35 cellular contexts compared by ENCODE assay signal in genomic region chr20:4504814-4505213, GRCh38.
DNase-seq lines count a peak whose midpoint lies in the region; ATAC-seq, FAIRE-seq and TF ChIP-seq lines count a peak whose summit lies in the region.
"Had no signal": no experiment of that assay in that cellular context is flagged by ENCODE, and none has a peak within 500 bp of the region (broad histone marks: within the 10 kb centered on the region; RNA-seq: fewer than 3 reads in every experiment).

No MANE protein-coding gene starts in this region.

- H3K79me1 ChIP-seq in IMR-90 (ENCODE audit: low read depth in 1 of 2, low read length in 2 of 2) (peaks cover 0 to 7% of the 10 kb centered on the region in 2 experiments; a peak in 1 of 4 replicates), H1 (ENCODE audit: low read depth, low read length) (no peaks in the 10 kb centered on the region)

- H4K8ac ChIP-seq in IMR-90 (ENCODE audit: low read depth in 2 of 2, low read length in 2 of 2): peak overlapping the region in 1 of 2 experiments; percentile 35; a peak in 1 of 4 replicates
- H4K8ac ChIP-seq in H1 (ENCODE audit: extremely low read depth, insufficient read depth, low read length): no peak overlapping the region

- no peak overlapping the region for H4K5ac ChIP-seq in IMR-90 (ENCODE audit: low read depth, low read length)
- no peak overlapping the region for H4K5ac ChIP-seq in H1 (ENCODE audit: insufficient read length, low read depth, low read length)

- H3K4me3 ChIP-seq in HepG2 (replicated peaks in 1 of 3; ENCODE audit: insufficient read depth in 1 of 3, low read depth in 2 of 3, low read length in 3 of 3) (no peak overlapping the region), right lobe of liver (no peak overlapping the region), HEK293 (ENCODE audit: low read depth, low read length) (no peak overlapping the region), IMR-90 (ENCODE audit: insufficient read depth, low read depth, low read length) (no peak overlapping the region), H1 (ENCODE audit: extremely low read depth in 1 of 4, insufficient read depth in 2 of 4, low read depth in 3 of 4, low read length in 4 of 4) (no peak overlapping the region)
- H3K4me3 ChIP-seq: A549; BLaER1; BLaER1 treated with 17β-estradiol and CSF1 and Interleukin-3, amounts not matched to agents 10 nM and 100 nM had no signal

- POLR2A ChIA-PET in HepG2 (lab: Yijun Ruan, JAX): no interaction called here
- POLR2A ChIA-PET in HEK293 (lab: Yijun Ruan, JAX): no interaction called here
- POLR2A ChIA-PET in IMR-90 (lab: Charles Lee; ENCODE audit: unreplicated experiment): no interaction called here
- POLR2A ChIA-PET in H1 (lab: Charles Lee; ENCODE audit: partially characterized antibody): no interaction called here

- peak overlapping the region; percentile 94; the same call in 2 of the 3 replicates for H2BK15ac ChIP-seq in IMR-90 (ENCODE audit: low read depth, low read length)
- H2BK15ac ChIP-seq in H1 (ENCODE audit: low read length): no peak overlapping the region

- dilution Hi-C loops in IMR-90 (cut with HindIII; ENCODE audit: low sequenced_read_pairs, unreplicated experiment): loop anchor here (10.0 kb wide), 1 partner anchor 80 kb away; no protein-coding TSS in a partner anchor

- H2BK20ac ChIP-seq in IMR-90 (ENCODE audit: low read depth, low read length) (peak overlapping the region; percentile 66; the same call in 1 of the 2 replicates), H1 (ENCODE audit: low read length) (no peak overlapping the region)

- H3K18ac ChIP-seq in IMR-90 (ENCODE audit: low read depth, low read length) (no peak overlapping the region), H1 (ENCODE audit: extremely low read depth, low read length) (no peak overlapping the region)

- H4K20me1 ChIP-seq in HepG2 (ENCODE audit: insufficient read depth, low read length) (no peaks in the 10 kb centered on the region), IMR-90 (ENCODE audit: insufficient read depth, low read length) (no peaks in the 10 kb centered on the region), H1 (replicated peaks in 1 of 2; ENCODE audit: control insufficient read depth in 1 of 2, insufficient read depth in 2 of 2, low read length in 2 of 2) (no peaks in the 10 kb centered on the region)
- H4K20me1 ChIP-seq: BLaER1; BLaER1 treated with 17β-estradiol and CSF1 and Interleukin-3, amounts not matched to agents 10 nM and 100 nM had no signal

- H2AK9ac ChIP-seq in IMR-90 (replicated peaks; ENCODE audit: low read depth, low read length, poor library complexity): no peak overlapping the region

- DNase-seq in HepG2 (ENCODE audit: low spot score) (no peak), right lobe of liver (no peak), IMR-90 (no peak), H1 (ENCODE audit: low read depth in 1 of 2, low spot score in 2 of 2) (no peak), ecto neural progenitor cell (ENCODE audit: low spot score) (no peak), CD1c-positive myeloid dendritic cell (ENCODE audit: extremely low spot score) (no peak), HK-2 (ENCODE audit: unreplicated experiment) (no peak)
- DNase-seq: 8988T; ACHN; AML-193; BE2C; C1 segment of cervical spinal cord; Caco-2; Calu3; CD4-positive, alpha-beta memory T cell; CD4-positive, alpha-beta T cell; CD4-positive, CD25-positive, alpha-beta regulatory T cell; CD8-positive, alpha-beta memory T cell; CD8-positive, alpha-beta T cell; COR-L47; DMS 273 treated with DMSO at 0.1 percent for 48 hours; DMS153; DMS53; DMS79; DMS79 treated with DMSO at 0.1 percent for 48 hours; DND-41; EL had no signal

- no peak overlapping the region for H3K27ac ChIP-seq in HepG2 (ENCODE audit: extremely low read length, insufficient read depth, low read length)
- no peak overlapping the region for H3K27ac ChIP-seq in right lobe of liver
- H3K27ac ChIP-seq in HEK293 (ENCODE audit: extremely low read depth, low read depth, low read length): no peak overlapping the region
- no peak overlapping the region for H3K27ac ChIP-seq in IMR-90 (ENCODE audit: insufficient read depth, low read length)
- no peak overlapping the region for H3K27ac ChIP-seq in H1 (ENCODE audit: low read depth, low read length)
- H3K27ac ChIP-seq: 22Rv1; BLaER1; BLaER1 treated with 17β-estradiol and CSF1 and Interleukin-3, amounts not matched to agents 10 nM and 100 nM; C4-2B had no signal

- H2BK5ac ChIP-seq in IMR-90 (ENCODE audit: low read depth, low read length, poor library complexity, severe bottlenecking) (no peak overlapping the region), H1 (ENCODE audit: low read depth, low read length) (no peak overlapping the region)

- H3K9me3 ChIP-seq in HepG2 (ENCODE audit: low read length) (peaks cover 10% of the 10 kb centered on the region; the same call in 1 of the 2 replicates), right lobe of liver (no peaks in the 10 kb centered on the region), HEK293 (ENCODE audit: control insufficient read depth, insufficient read depth, low read depth, low read length) (no peaks in the 10 kb centered on the region; the same call in 1 of the 2 replicates), IMR-90 (ENCODE audit: control insufficient read depth, insufficient read depth, low read length) (peaks cover 7% of the 10 kb centered on the region), H1 (ENCODE audit: insufficient read depth in 2 of 2, low read depth in 1 of 2, low read length in 1 of 2) (peaks cover 22 to 31% of the 10 kb centered on the region in 2 experiments)
- H3K9me3 ChIP-seq: BE2C, Caco-2 had no signal

- H3K4me2 ChIP-seq in HepG2 (ENCODE audit: low read depth, low read length) (no peak overlapping the region), IMR-90 (ENCODE audit: low read depth, low read length) (no peak overlapping the region), H1 (ENCODE audit: insufficient read depth in 1 of 2, low read depth in 2 of 2, low read length in 2 of 2) (no peak overlapping the region)
- H3K4me2 ChIP-seq: A549; BLaER1; BLaER1 treated with 17β-estradiol and CSF1 and Interleukin-3, amounts not matched to agents 10 nM and 100 nM had no signal

- TF ChIP-seq POLR2A in HepG2 (IDR thresholded peaks at IDR 0.05; ENCODE audit: insufficient read depth in 1 of 2, low read depth in 2 of 2, low read length in 2 of 2): no peak
- no peak for TF ChIP-seq POLR2A in right lobe of liver (IDR thresholded peaks at IDR 0.05)
- TF ChIP-seq POLR2A in IMR-90 (IDR thresholded peaks at IDR 0.05; ENCODE audit: low read depth, low read length): no peak
- TF ChIP-seq POLR2A in H1 (IDR thresholded peaks at IDR 0.05; ENCODE audit: control extremely low read depth in 1 of 2, low read depth in 2 of 2, low read length in 2 of 2): no peak

- TF ChIP-seq RAD21 in HepG2 (CRISPR knock-in tag; IDR thresholded peaks at IDR 0.05) (no peak), IMR-90 (IDR thresholded peaks at IDR 0.05; ENCODE audit: low read length) (no peak), H1 (IDR thresholded peaks at IDR 0.05 in 1 of 2, conservative IDR thresholded peaks at IDR 0.05 in 1 of 2; ENCODE audit: low read depth in 2 of 2, low read length in 2 of 2) (no peak)

- H2AK5ac ChIP-seq in IMR-90 (ENCODE audit: low read depth, low read length): peak overlapping the region; percentile 82; the same call in 1 of the 2 replicates
- H2AK5ac ChIP-seq in H1 (ENCODE audit: low read depth, low read length): no peak overlapping the region

- no peaks in the 10 kb centered on the region for H3K79me2 ChIP-seq in HepG2 (ENCODE audit: insufficient read depth, low read length)
- no peaks in the 10 kb centered on the region for H3K79me2 ChIP-seq in H1 (ENCODE audit: control insufficient read depth in 1 of 2, insufficient read depth in 2 of 2, low read length in 2 of 2)

- H2BK12ac ChIP-seq in H1 (ENCODE audit: low read depth, low read length): no peak overlapping the region

- peak overlapping the region; percentile 88 for H2BK120ac ChIP-seq in IMR-90 (ENCODE audit: low read depth, low read length)
- no peak overlapping the region for H2BK120ac ChIP-seq in H1 (replicated peaks; ENCODE audit: low read depth, low read length)

- peaks cover 5% of the 10 kb centered on the region for H3K9me1 ChIP-seq in IMR-90 (ENCODE audit: insufficient read depth, low read length)

- H3K23ac ChIP-seq in IMR-90 (ENCODE audit: low read depth, low read length): no peak overlapping the region
- H3K23ac ChIP-seq in H1 (ENCODE audit: insufficient read length): no peak overlapping the region

- intact Hi-C loops in HepG2 (cut with micrococcal nuclease; ENCODE audit: unreplicated experiment): no loop called here
- intact Hi-C loops in right lobe of liver (cut with DNase I): no loop called here
- intact Hi-C loops in IMR-90 (cut with micrococcal nuclease): no loop called here

- BruUV-seq in HepG2 (replicated peaks; lab: Mats Ljungman, UMichigan): no TSS peak
- BruUV-seq in IMR-90 (replicated peaks; lab: Mats Ljungman, UMichigan): no TSS peak

- no peaks in the 10 kb centered on the region for H3K4me1 ChIP-seq in HepG2 (ENCODE audit: insufficient read depth, low read length)
- no peaks in the 10 kb centered on the region for H3K4me1 ChIP-seq in right lobe of liver
- H3K4me1 ChIP-seq in HEK293 (ENCODE audit: control insufficient read depth, insufficient read depth, low read length): no peaks in the 10 kb centered on the region
- peaks cover 7% of the 10 kb centered on the region; the same call in 1 of the 2 replicates for H3K4me1 ChIP-seq in IMR-90 (ENCODE audit: control insufficient read depth, insufficient read depth, low read length)
- H3K4me1 ChIP-seq in H1 (replicated peaks in 1 of 4; ENCODE audit: control insufficient read depth in 3 of 4, insufficient read depth in 4 of 4, low read length in 3 of 4): peaks cover 0 to 9% (median 1%) of the 10 kb centered on the region in 4 experiments; a peak in 2 of 7 replicates
- H3K4me1 ChIP-seq: BE2C; BLaER1; BLaER1 treated with 17β-estradiol and CSF1 and Interleukin-3, amounts not matched to agents 10 nM and 100 nM; Caco-2 had no signal

- H3K9ac ChIP-seq in HepG2 (ENCODE audit: insufficient read depth, low read depth, low read length) (no peak overlapping the region), IMR-90 (ENCODE audit: low read depth, low read length) (no peak overlapping the region), H1 (replicated peaks in 1 of 4; ENCODE audit: extremely low read depth in 1 of 4, low read depth in 3 of 4, low read length in 3 of 4) (no peak overlapping the region)
- H3K9ac ChIP-seq: BLaER1; BLaER1 treated with 17β-estradiol and CSF1 and Interleukin-3, amounts not matched to agents 10 nM and 100 nM had no signal

- no peak for TF ChIP-seq EP300 in HepG2 (IDR thresholded peaks at IDR 0.05; ENCODE audit: low read depth in 2 of 2, low read length in 2 of 2)
- no peak for TF ChIP-seq EP300 in HepG2 (CRISPR knock-in tag; IDR thresholded peaks at IDR 0.05; ENCODE audit: borderline replicate concordance)
- no peak for TF ChIP-seq EP300 in H1 (IDR thresholded peaks at IDR 0.05; ENCODE audit: borderline replicate concordance in 1 of 2, low read depth in 2 of 2, low read length in 2 of 2)

- ATAC-seq in HepG2 (no peak), right lobe of liver (no peak), IMR-90 (ENCODE audit: low read depth) (no peak)
- ATAC-seq: A549; CD8-positive, alpha-beta T cell had no signal

- H3K36me3 ChIP-seq in HepG2 (replicated peaks in 1 of 2; ENCODE audit: control insufficient read depth in 1 of 2, insufficient read depth in 2 of 2, low read length in 2 of 2): no peaks in the 10 kb centered on the region
- H3K36me3 ChIP-seq in right lobe of liver: no peaks in the 10 kb centered on the region
- no peaks in the 10 kb centered on the region for H3K36me3 ChIP-seq in HEK293 (ENCODE audit: control insufficient read depth in 2 of 2, insufficient read depth in 1 of 2, low read length in 2 of 2)
- no peaks in the 10 kb centered on the region for H3K36me3 ChIP-seq in IMR-90 (ENCODE audit: control insufficient read depth, insufficient read depth, low read length)
- no peaks in the 10 kb centered on the region; a peak in 1 of 8 replicates for H3K36me3 ChIP-seq in H1 (ENCODE audit: control insufficient read depth in 2 of 4, insufficient read depth in 4 of 4, low read length in 3 of 4)
- H3K36me3 ChIP-seq: BE2C, BLaER1 had no signal

- H3K14ac ChIP-seq in IMR-90 (replicated peaks; ENCODE audit: low read depth, low read length): peak overlapping the region; percentile 44; the same call in 1 of the 2 replicates
- H3K14ac ChIP-seq in H1 (ENCODE audit: insufficient read length): no peak overlapping the region

- H3K27me3 ChIP-seq in HepG2 (ENCODE audit: control insufficient read depth in 1 of 2, insufficient read depth in 2 of 2, low read length in 2 of 2) (peaks cover 0 to 2% of the 10 kb centered on the region in 2 experiments; a peak in 1 of 5 replicates), right lobe of liver (no peaks in the 10 kb centered on the region), IMR-90 (ENCODE audit: control insufficient read depth, insufficient read depth, low read length) (no peaks in the 10 kb centered on the region), H1 (replicated peaks in 1 of 4; ENCODE audit: control insufficient read depth in 3 of 4, extremely low read depth in 1 of 4, insufficient read depth in 3 of 4, low read length in 3 of 4) (no peaks in the 10 kb centered on the region)
- H3K27me3 ChIP-seq: BE2C; BLaER1; BLaER1 treated with 17β-estradiol and CSF1 and Interleukin-3, amounts not matched to agents 10 nM and 100 nM had no signal

- WGBS in HepG2 (ENCODE audit: low lambda C conversion rate): 8% methylated on average over 4 of the region's 4 CpGs
- WGBS in right lobe of liver (ENCODE audit: insufficient coverage, low coverage, low lambda C conversion rate, missing lambda C conversion rate): 66% methylated on average over 4 of the region's 4 CpGs
- 80 to 100% methylated on average over 1 of the region's 4 CpGs for WGBS in IMR-90 (ENCODE audit: extremely low coverage in 2 of 2, insufficient read length in 1 of 2), 2 experiments
- 95 to 100% methylated on average over 1 to 4 of the region's 4 CpGs for WGBS in H1 (ENCODE audit: extremely low coverage in 1 of 2, insufficient coverage in 1 of 2, insufficient read length in 1 of 2, insufficient replicate concordance in 2 of 2, low coverage in 1 of 2, low lambda C conversion rate in 2 of 2, missing lambda C conversion rate in 1 of 2), 2 experiments

- TF ChIP-seq CTCF in HepG2 (CRISPR knock-in tag; IDR thresholded peaks at IDR 0.05) (no peak), right lobe of liver (IDR thresholded peaks at IDR 0.05) (no peak), HEK293 (tag by site-specific recombination; IDR thresholded peaks at IDR 0.05) (no peak), IMR-90 (conservative IDR thresholded peaks at IDR 0.05; ENCODE audit: low read depth, low read length) (no peak), H1 (IDR thresholded peaks at IDR 0.05; ENCODE audit: control extremely low read depth in 1 of 3, insufficient read depth in 1 of 3, low read depth in 1 of 3, low read length in 3 of 3) (no peak)

- no peaks in the 10 kb centered on the region for H3K23me2 ChIP-seq in H1 (ENCODE audit: low read depth, low read length)

- H3K4ac ChIP-seq in IMR-90 (ENCODE audit: low read depth, low read length) (peak overlapping the region; percentile 68; the same call in 1 of the 2 replicates), H1 (replicated peaks; ENCODE audit: insufficient read length, low read depth, low read length) (no peak overlapping the region)

- in situ Hi-C loops in HepG2 (cut with HindIII; ENCODE audit: extremely low pct_ligation_motif_present, low pct_unique_long_range_greater_than_20kb): no loop called here
- in situ Hi-C loops in IMR-90 (cut with MboI; ENCODE audit: low sequenced_read_pairs): no loop called here

- H4K91ac ChIP-seq in IMR-90 (ENCODE audit: insufficient read depth, low read depth, low read length) (no peak overlapping the region), H1 (replicated peaks; ENCODE audit: insufficient read length, low read length) (no peak overlapping the region)

- CTCF ChIA-PET in HepG2 (lab: Yijun Ruan, JAX; ENCODE audit: low intra/inter-chr PET ratio, low total read pairs) (no interaction called here), HEK293 (lab: Yijun Ruan, JAX) (interaction anchor here (0.7 to 1.0 kb wide), 2 partner anchors 67 to 246 kb away, joined by 3 read pairs; no protein-coding TSS in a partner anchor), IMR-90 (lab: Yijun Ruan, JAX) (no interaction called here), H1 (lab: Charles Lee; ENCODE audit: partially characterized antibody) (interaction anchor here (0.8 kb wide), 1 partner anchor 77 kb away, joined by 3 read pairs; no protein-coding TSS in a partner anchor)

- no peak for FAIRE-seq in HepG2 (lab: Jason Lieb, UNC)
- no peak for FAIRE-seq in H1 (lab: Jason Lieb, UNC)
- FAIRE-seq: A204.1, A549, D721Med had no signal

- no peak overlapping the region for H3K56ac ChIP-seq in IMR-90 (ENCODE audit: extremely low read depth, insufficient read depth, low read length)
- peak overlapping the region; percentile 32 for H3K56ac ChIP-seq in H1 (replicated peaks; ENCODE audit: insufficient read length, low read depth, low read length)

- H2AFZ ChIP-seq in HepG2 (ENCODE audit: low read length): no peak overlapping the region
- H2AFZ ChIP-seq in IMR-90 (replicated peaks; ENCODE audit: low read length, poor library complexity): no peak overlapping the region
- no peak overlapping the region for H2AFZ ChIP-seq in H1 (ENCODE audit: low read length)

Comparison
In these comparisons a context has a peak if more than half of its experiments do, and no peak if none do; other contexts are left out.
1. CTCF ChIA-PET loops: an anchor here in HEK293 (0.7 to 1.0 kb wide) and H1 (0.8 kb wide); none called in HepG2 and IMR-90.
2. Of the 63 proteins assayed by ChIP-seq in both HepG2 and HEK293: peak only in HepG2: none; only in HEK293: ZNF513; in both: none; in neither: 62.